Comparison of ENCODE assay signal across 8 cellular contexts in the genomic region with DNA sequence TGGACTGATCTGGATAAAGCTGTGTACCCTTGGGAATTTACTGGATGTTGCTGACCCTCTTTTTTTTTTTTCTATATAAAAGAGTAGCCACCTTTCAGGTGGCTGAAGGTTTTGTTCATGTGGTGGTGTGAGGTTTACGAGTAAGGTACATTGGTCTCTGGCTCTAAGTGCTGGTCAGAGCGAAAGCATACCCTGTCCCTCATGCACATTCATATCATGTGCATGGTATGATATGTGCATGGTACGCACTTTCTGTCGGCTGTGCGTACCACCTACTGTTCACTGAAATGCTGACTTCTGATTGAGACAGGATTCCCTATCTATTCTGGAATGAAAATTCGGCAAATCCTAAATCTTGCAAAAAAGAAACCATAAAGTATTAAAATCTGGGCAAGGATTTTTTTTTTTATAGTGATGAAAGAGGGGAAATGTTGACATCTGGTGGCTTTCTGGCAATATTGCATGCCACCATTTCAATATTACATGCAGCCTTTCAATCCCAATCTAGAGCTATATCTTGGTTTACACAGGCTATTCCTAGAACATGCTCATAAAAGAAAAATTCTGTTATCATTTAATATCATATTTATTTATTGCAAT. TPM values are rescaled to one million over a fixed set of nuclear protein-coding genes. Genes with fewer than 3 reads are reported as not detected.
DNase-seq lines count a peak whose midpoint lies in the region; ATAC-seq and TF ChIP-seq lines count a peak whose summit lies in the region.

No MANE protein-coding gene starts in this region.

- H3K4me1 Mint-ChIP-seq in endothelial cell (ENCODE audit: unreplicated experiment): no peaks in the 10 kb centered on the region
- H3K4me1 Mint-ChIP-seq in stimulated activated memory B cell treated with anti-CD40 and anti-IgM and Interleukin-4, amounts not matched to agents 10 μg/mL and 1 μg/mL and 100 μg/mL, for 72 hours: peaks cover 11% of the 10 kb centered on the region

- no peaks in the 10 kb centered on the region for H3K27me3 Mint-ChIP-seq in endothelial cell (ENCODE audit: unreplicated experiment)
- no peaks in the 10 kb centered on the region for H3K27me3 Mint-ChIP-seq in stimulated activated memory B cell treated with anti-CD40 and anti-IgM and Interleukin-4, amounts not matched to agents 10 μg/mL and 1 μg/mL and 100 μg/mL, for 72 hours

- H3K27ac Mint-ChIP-seq in endothelial cell (ENCODE audit: unreplicated experiment): no peak overlapping the region
- H3K27ac Mint-ChIP-seq in stimulated activated memory B cell treated with anti-CD40 and anti-IgM and Interleukin-4, amounts not matched to agents 10 μg/mL and 1 μg/mL and 100 μg/mL, for 72 hours: no peak overlapping the region

- WGBS in psoas muscle, 3 donors: 54 to 73% (median 59%) methylated on average over 6 of the region's 6 CpGs

- no peaks in the 10 kb centered on the region for H3K36me3 ChIP-seq in psoas muscle (ENCODE audit: insufficient read depth in 1 of 2, low read depth in 1 of 2)

- intact Hi-C loops in psoas muscle (cut with DNase I): loop anchor here in 1 of 2 donors (5.0 kb wide), 1 partner anchor 70 kb away; a partner anchor contains a TSS

- no peak overlapping the region for H3K4me3 ChIP-seq in psoas muscle

- TF ChIP-seq CTCF in GM20000 (IDR thresholded peaks at IDR 0.05; ENCODE audit: extremely low read depth, missing control alignments) (peak; percentile 31), endothelial cell (IDR thresholded peaks at IDR 0.05; ENCODE audit: unreplicated experiment) (peak; percentile 63), psoas muscle (IDR thresholded peaks at IDR 0.05) (peak; percentile 61)

- H3K9me3 Mint-ChIP-seq in endothelial cell (ENCODE audit: unreplicated experiment): no peaks in the 10 kb centered on the region
- no peaks in the 10 kb centered on the region for H3K9me3 Mint-ChIP-seq in stimulated activated memory B cell treated with anti-CD40 and anti-IgM and Interleukin-4, amounts not matched to agents 10 μg/mL and 1 μg/mL and 100 μg/mL, for 72 hours

- H3K27me3 ChIP-seq in psoas muscle (ENCODE audit: insufficient read depth in 3 of 3, low read length in 2 of 3): no peaks in the 10 kb centered on the region

- peak; percentile 65 for DNase-seq in COLO829 (ENCODE audit: low spot score)
- DNase-seq in GM20000 (ENCODE audit: low spot score): peak; percentile 42
- DNase-seq in NCI-H748 treated with DMSO at 0.1 percent for 48 hours (lab: John Stamatoyannopoulos, UW): peak; percentile 12
- DNase-seq in endothelial cell (ENCODE audit: low spot score): no peak
- DNase-seq in psoas muscle: no peak
- DNase-seq in stimulated activated CD4-positive, alpha-beta T cell treated with anti-CD3 and anti-CD28 coated beads, Interleukin-4, amount 100 ng/mL, for 4 hours: no peak
- DNase-seq in stimulated activated CD4-positive, alpha-beta T cell treated with anti-CD3 and anti-CD28 coated beads, Interleukin-15, amount 100 ng/mL, for 24 hours: no peak

- H3K27ac ChIP-seq in psoas muscle: no peak overlapping the region

- ATAC-seq in psoas muscle: peak in 1 of 4 donors; percentile 43
- no peak for ATAC-seq in stimulated activated memory B cell treated with anti-CD40 and anti-IgM and Interleukin-4, amounts not matched to agents 10 μg/mL and 1 μg/mL and 100 μg/mL, for 72 hours

- H3K36me3 Mint-ChIP-seq in endothelial cell (ENCODE audit: low read depth, unreplicated experiment): no peaks in the 10 kb centered on the region
- H3K36me3 Mint-ChIP-seq in stimulated activated memory B cell treated with anti-CD40 and anti-IgM and Interleukin-4, amounts not matched to agents 10 μg/mL and 1 μg/mL and 100 μg/mL, for 72 hours: no peaks in the 10 kb centered on the region

- H3K4me1 ChIP-seq in psoas muscle: no peaks in the 10 kb centered on the region

- no peaks in the 10 kb centered on the region for H3K9me3 ChIP-seq in psoas muscle

- no peak overlapping the region for H3K4me3 Mint-ChIP-seq in endothelial cell (ENCODE audit: unreplicated experiment)
- H3K4me3 Mint-ChIP-seq in stimulated activated memory B cell treated with anti-CD40 and anti-IgM and Interleukin-4, amounts not matched to agents 10 μg/mL and 1 μg/mL and 100 μg/mL, for 72 hours: no peak overlapping the region

RNA-seq across cellular contexts. Expression of a gene that starts 32.8 kb away (rescaled TPM):
- total RNA-seq in endothelial cell (ENCODE audit: unreplicated experiment): 0.33 TPM
- 1 to 10 TPM; 3.3 to 9.0 (median 7.8) TPM for total RNA-seq in psoas muscle
- polyA plus RNA-seq in psoas muscle: 1 to 10 TPM; 1.0 to 5.8 (median 3.4) TPM

RNA-seq across cellular contexts. Expression of a gene that starts 54.1 kb away (rescaled TPM):
- 4.5 TPM for total RNA-seq in endothelial cell (ENCODE audit: unreplicated experiment)
- total RNA-seq in psoas muscle: 1 to 10 TPM; 3.9 to 6.8 (median 4.8) TPM
- polyA plus RNA-seq in psoas muscle: 1 to 10 TPM; 2.6 to 5.1 (median 5.0) TPM

Comparison
In these comparisons a context has a peak if more than half of its experiments do, and no peak if none do; other contexts are left out.
1. DNase-seq: peak in COLO829 (single experiment), GM20000 (single experiment) and NCI-H748 treated with DMSO at 0.1 percent for 48 hours (single experiment); none in endothelial cell (single experiment), psoas muscle (0 of 2), stimulated activated CD4-positive, alpha-beta T cell treated with anti-CD3 and anti-CD28 coated beads, Interleukin-4, amount 100 ng/mL, for 4 hours (0 of 2) and stimulated activated CD4-positive, alpha-beta T cell treated with anti-CD3 and anti-CD28 coated beads, Interleukin-15, amount 100 ng/mL, for 24 hours (single experiment).
2. Peak in every context shown above with its lines, with median percentiles within 50 percentile points of each other: CTCF ChIP-seq.